In the genomic region with DNA sequence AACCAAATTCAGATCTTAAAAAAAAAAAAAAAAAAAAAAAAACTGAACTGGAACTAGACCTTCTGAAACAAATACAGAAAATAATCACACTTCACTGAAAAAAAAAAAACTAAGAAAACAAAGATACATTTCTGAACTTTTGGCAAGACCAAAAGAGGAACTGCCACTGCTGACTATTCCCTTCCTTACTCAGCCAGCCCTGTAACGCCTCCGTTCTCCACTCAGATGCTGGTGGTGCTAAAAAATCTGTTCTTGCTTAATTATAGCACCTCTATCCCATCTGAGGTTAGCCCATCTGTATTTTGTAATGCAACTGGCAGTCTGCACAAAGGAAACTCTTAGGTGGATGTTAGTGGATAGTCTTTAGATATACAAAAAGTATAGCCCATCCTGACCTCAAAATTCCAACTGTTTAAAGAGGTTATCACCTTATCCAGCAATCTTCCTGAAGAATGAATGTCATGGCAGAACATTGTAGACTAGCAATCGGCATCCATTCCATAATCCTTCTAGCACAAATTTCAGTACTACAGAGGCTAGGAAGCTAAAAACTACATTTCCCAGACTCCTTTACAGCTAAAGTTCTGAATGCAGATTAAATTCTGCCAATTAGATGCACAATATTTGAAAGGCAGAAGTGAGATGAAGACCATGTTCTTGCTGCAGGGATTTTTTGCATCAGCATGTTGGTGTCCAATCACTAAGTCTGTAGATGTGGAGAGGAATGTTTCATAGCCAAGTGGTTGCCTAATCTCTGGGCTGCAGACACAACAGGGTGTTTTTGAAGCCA, we compare ENCODE assay signal across 1 cellular context.
TF ChIP-seq lines count a peak whose summit lies in the region.

No MANE protein-coding gene starts in this region.

TF ChIP-seq in GM12878, 131 proteins besides CTCF, POLR2A, EP300 and RAD21 (continued from another document):
- peak; percentile 72 for TF ChIP-seq ATF7 (IDR thresholded peaks at IDR 0.05; ENCODE audit: low read depth)
- no peak for TF ChIP-seq SUPT20H (IDR thresholded peaks at IDR 0.05; ENCODE audit: borderline replicate concordance, control insufficient read depth, low read depth, low read length)
- no peak for TF ChIP-seq STAT3 (IDR thresholded peaks at IDR 0.05; ENCODE audit: low read depth, low read length)
- TF ChIP-seq MTA3 (IDR thresholded peaks at IDR 0.05; ENCODE audit: borderline replicate concordance, low read length), result no peak; the same call in 1 of the 2 replicates
- no peak for TF ChIP-seq SP1 (IDR thresholded peaks at IDR 0.05; ENCODE audit: low read depth, low read length)
- TF ChIP-seq LARP7 (IDR thresholded peaks at IDR 0.05), result no peak
- TF ChIP-seq NR2F1 (conservative IDR thresholded peaks at IDR 0.05), result no peak
- TF ChIP-seq RB1 (IDR thresholded peaks at IDR 0.05; ENCODE audit: borderline replicate concordance), result no peak
- peak; percentile 80 for TF ChIP-seq NFIC (IDR thresholded peaks at IDR 0.05; ENCODE audit: low read depth, low read length)
- no peak for TF ChIP-seq HDAC6 (IDR thresholded peaks at IDR 0.05; ENCODE audit: unreplicated experiment)
- no peak for TF ChIP-seq CBFB (IDR thresholded peaks at IDR 0.05; ENCODE audit: low read depth)
- TF ChIP-seq IRF3 (IDR thresholded peaks at IDR 0.05), result no peak
- no peak for TF ChIP-seq ZNF622 (IDR thresholded peaks at IDR 0.05)
- peak; percentile 16; the same call in 1 of the 2 replicates for TF ChIP-seq FOXM1 (IDR thresholded peaks at IDR 0.05; ENCODE audit: low read depth, low read length)
- TF ChIP-seq ZBTB33 (IDR thresholded peaks at IDR 0.05), result no peak
- TF ChIP-seq EGR1 (IDR thresholded peaks at IDR 0.05; ENCODE audit: borderline replicate concordance in 1 of 2, low read depth in 2 of 2, low read length in 2 of 2), result 0 out of 3 replicates have a peak, but pooled peaks of 1 of the 2 experiments have one; percentile 28
- TF ChIP-seq, protein P1, sequence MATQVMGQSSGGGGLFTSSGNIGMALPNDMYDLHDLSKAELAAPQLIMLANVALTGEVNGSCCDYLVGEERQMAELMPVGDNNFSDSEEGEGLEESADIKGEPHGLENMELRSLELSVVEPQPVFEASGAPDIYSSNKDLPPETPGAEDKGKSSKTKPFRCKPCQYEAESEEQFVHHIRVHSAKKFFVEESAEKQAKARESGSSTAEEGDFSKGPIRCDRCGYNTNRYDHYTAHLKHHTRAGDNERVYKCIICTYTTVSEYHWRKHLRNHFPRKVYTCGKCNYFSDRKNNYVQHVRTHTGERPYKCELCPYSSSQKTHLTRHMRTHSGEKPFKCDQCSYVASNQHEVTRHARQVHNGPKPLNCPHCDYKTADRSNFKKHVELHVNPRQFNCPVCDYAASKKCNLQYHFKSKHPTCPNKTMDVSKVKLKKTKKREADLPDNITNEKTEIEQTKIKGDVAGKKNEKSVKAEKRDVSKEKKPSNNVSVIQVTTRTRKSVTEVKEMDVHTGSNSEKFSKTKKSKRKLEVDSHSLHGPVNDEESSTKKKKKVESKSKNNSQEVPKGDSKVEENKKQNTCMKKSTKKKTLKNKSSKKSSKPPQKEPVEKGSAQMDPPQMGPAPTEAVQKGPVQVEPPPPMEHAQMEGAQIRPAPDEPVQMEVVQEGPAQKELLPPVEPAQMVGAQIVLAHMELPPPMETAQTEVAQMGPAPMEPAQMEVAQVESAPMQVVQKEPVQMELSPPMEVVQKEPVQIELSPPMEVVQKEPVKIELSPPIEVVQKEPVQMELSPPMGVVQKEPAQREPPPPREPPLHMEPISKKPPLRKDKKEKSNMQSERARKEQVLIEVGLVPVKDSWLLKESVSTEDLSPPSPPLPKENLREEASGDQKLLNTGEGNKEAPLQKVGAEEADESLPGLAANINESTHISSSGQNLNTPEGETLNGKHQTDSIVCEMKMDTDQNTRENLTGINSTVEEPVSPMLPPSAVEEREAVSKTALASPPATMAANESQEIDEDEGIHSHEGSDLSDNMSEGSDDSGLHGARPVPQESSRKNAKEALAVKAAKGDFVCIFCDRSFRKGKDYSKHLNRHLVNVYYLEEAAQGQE (IDR thresholded peaks at IDR 0.05; ENCODE audit: low read depth, low read length), result peak; percentile 40; the same call in 1 of the 2 replicates
- TF ChIP-seq PAX8 (IDR thresholded peaks at IDR 0.05), result no peak
- 0 out of 2 replicates have a peak, but pooled peaks have one; percentile 39 for TF ChIP-seq JUND (IDR thresholded peaks at IDR 0.05; ENCODE audit: low read depth, low read length)
- TF ChIP-seq ZNF384 (IDR thresholded peaks at IDR 0.05; ENCODE audit: borderline replicate concordance, low read depth, low read length), result peak; percentile 99
- TF ChIP-seq SMARCA5 (IDR thresholded peaks at IDR 0.05), result peak; percentile 90
- TF ChIP-seq POU2F2 (IDR thresholded peaks at IDR 0.05; ENCODE audit: borderline replicate concordance, low read depth, low read length), result no peak
- no peak for TF ChIP-seq HDGF (IDR thresholded peaks at IDR 0.05)
- TF ChIP-seq ZBTB11 (CRISPR knock-in tag; IDR thresholded peaks at IDR 0.05), result no peak
- TF ChIP-seq CBX5 (IDR thresholded peaks at IDR 0.05; ENCODE audit: low read depth), result no peak; the same call in 1 of the 2 replicates
- no peak for TF ChIP-seq PKNOX1 (IDR thresholded peaks at IDR 0.05)
- no peak for TF ChIP-seq ZNF274 (IDR thresholded peaks at IDR 0.05; ENCODE audit: insufficient read depth, insufficient read length)
- TF ChIP-seq HCFC1 (IDR thresholded peaks at IDR 0.05; ENCODE audit: low read length), result peak; percentile 42; the same call in 1 of the 2 replicates
- peak; percentile 78 for TF ChIP-seq MEF2A (IDR thresholded peaks at IDR 0.05; ENCODE audit: insufficient read depth, low read depth, low read length)
- TF ChIP-seq, protein P2, sequence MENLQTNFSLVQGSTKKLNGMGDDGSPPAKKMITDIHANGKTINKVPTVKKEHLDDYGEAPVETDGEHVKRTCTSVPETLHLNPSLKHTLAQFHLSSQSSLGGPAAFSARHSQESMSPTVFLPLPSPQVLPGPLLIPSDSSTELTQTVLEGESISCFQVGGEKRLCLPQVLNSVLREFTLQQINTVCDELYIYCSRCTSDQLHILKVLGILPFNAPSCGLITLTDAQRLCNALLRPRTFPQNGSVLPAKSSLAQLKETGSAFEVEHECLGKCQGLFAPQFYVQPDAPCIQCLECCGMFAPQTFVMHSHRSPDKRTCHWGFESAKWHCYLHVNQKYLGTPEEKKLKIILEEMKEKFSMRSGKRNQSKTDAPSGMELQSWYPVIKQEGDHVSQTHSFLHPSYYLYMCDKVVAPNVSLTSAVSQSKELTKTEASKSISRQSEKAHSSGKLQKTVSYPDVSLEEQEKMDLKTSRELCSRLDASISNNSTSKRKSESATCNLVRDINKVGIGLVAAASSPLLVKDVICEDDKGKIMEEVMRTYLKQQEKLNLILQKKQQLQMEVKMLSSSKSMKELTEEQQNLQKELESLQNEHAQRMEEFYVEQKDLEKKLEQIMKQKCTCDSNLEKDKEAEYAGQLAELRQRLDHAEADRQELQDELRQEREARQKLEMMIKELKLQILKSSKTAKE (IDR thresholded peaks at IDR 0.05; ENCODE audit: low read depth, poor library complexity, severe bottlenecking), result no peak
- TF ChIP-seq POLR2AphosphoS5 (IDR thresholded peaks at IDR 0.05; ENCODE audit: low read length), result no peak
- TF ChIP-seq, protein P3, sequence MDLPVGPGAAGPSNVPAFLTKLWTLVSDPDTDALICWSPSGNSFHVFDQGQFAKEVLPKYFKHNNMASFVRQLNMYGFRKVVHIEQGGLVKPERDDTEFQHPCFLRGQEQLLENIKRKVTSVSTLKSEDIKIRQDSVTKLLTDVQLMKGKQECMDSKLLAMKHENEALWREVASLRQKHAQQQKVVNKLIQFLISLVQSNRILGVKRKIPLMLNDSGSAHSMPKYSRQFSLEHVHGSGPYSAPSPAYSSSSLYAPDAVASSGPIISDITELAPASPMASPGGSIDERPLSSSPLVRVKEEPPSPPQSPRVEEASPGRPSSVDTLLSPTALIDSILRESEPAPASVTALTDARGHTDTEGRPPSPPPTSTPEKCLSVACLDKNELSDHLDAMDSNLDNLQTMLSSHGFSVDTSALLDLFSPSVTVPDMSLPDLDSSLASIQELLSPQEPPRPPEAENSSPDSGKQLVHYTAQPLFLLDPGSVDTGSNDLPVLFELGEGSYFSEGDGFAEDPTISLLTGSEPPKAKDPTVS (IDR thresholded peaks at IDR 0.05; ENCODE audit: low read depth, low read length), result no peak
- TF ChIP-seq, protein P4, sequence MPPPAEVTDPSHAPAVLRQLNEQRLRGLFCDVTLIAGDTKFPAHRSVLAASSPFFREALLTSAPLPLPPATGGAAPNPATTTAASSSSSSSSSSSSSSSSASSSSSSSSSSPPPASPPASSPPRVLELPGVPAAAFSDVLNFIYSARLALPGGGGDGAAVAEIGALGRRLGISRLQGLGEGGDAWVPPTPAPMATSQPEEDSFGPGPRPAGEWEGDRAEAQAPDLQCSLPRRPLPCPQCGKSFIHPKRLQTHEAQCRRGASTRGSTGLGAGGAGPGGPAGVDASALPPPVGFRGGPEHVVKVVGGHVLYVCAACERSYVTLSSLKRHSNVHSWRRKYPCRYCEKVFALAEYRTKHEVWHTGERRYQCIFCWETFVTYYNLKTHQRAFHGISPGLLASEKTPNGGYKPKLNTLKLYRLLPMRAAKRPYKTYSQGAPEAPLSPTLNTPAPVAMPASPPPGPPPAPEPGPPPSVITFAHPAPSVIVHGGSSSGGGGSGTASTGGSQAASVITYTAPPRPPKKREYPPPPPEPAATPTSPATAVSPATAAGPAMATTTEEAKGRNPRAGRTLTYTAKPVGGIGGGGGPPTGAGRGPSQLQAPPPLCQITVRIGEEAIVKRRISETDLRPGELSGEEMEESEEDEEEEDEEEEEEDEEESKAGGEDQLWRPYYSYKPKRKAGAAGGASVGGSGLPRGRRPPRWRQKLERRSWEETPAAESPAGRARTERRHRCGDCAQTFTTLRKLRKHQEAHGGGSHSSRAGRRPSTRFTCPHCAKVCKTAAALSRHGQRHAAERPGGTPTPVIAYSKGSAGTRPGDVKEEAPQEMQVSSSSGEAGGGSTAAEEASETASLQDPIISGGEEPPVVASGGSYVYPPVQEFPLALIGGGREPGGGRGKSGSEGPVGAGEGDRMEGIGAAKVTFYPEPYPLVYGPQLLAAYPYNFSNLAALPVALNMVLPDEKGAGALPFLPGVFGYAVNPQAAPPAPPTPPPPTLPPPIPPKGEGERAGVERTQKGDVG (CRISPR knock-in tag; IDR thresholded peaks at IDR 0.05), result no peak
- TF ChIP-seq MEF2B (IDR thresholded peaks at IDR 0.05; ENCODE audit: partially characterized antibody, poor library complexity, severe bottlenecking), result no peak
- no peak for TF ChIP-seq FOXK2 (IDR thresholded peaks at IDR 0.05)
TF ChIP-seq in GM12878: peak in this region for 35.
